ENCODE assay signal across 8 cellular contexts in the genomic region with DNA sequence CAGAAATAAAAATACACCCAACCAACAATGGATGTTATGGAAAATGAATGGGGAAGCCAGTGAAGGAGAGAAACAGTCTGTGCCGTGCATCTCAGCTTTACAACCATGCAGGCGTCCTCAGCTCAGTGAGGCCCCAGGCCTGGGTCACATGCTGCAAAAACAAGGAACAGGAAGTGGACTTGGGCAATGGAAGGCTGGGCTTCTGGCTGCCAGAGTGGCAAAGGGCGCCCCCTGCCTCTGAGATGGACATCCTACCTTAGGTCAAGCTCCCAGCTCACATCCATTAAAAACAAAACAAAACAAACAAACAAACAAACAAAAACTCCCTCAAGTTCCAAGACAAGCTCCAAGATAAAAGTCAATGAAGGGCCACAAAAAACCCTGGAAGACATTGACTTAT. TPM values are rescaled to one million over a fixed set of nuclear protein-coding genes. Genes with fewer than 3 reads are reported as not detected.
DNase-seq lines count a peak whose midpoint lies in the region; ATAC-seq, FAIRE-seq and TF ChIP-seq lines count a peak whose summit lies in the region.

No MANE protein-coding gene starts in this region.

- ATAC-seq in HG02973 (IDR thresholded peaks at IDR 0.05; ENCODE audit: unreplicated experiment) (peak; percentile 53), foreskin keratinocyte (peak; percentile 75)
- ATAC-seq in activated CD4-positive, CD25-positive, alpha-beta regulatory T cell treated with anti-CD3 and anti-CD28 coated beads, Interleukin-2, amount 50 U/mL, for 24 hours: no peak

- H3K9me3 ChIP-seq in small intestine (ENCODE audit: control insufficient read depth, low read depth): no peaks in the 10 kb centered on the region
- H3K9me3 ChIP-seq in vagina: no peaks in the 10 kb centered on the region

- H3K27ac ChIP-seq in foreskin keratinocyte: no peak overlapping the region
- H3K27ac ChIP-seq in small intestine (ENCODE audit: low read depth in 1 of 2, low read length in 1 of 2): no peak overlapping the region
- H3K27ac ChIP-seq in vagina: no peak overlapping the region

- DNase-seq in NCI-H748 (lab: John Stamatoyannopoulos, UW; ENCODE audit: unreplicated experiment): peak; percentile 36
- no peak for DNase-seq in NCI-H748 treated with DMSO at 0.1 percent for 48 hours (lab: John Stamatoyannopoulos, UW)
- peak; percentile 68 for DNase-seq in SKM-1 treated with dmso at 0.1 percent for 144 hours (lab: John Stamatoyannopoulos, UW; ENCODE audit: unreplicated experiment)
- DNase-seq in foreskin keratinocyte: peak in 1 of 2 donors; percentile 11
- DNase-seq in small intestine: peak; percentile 35
- DNase-seq in vagina (ENCODE audit: extremely low spot score in 2 of 2): no peak

- H3K27me3 ChIP-seq in foreskin keratinocyte (no peaks in the 10 kb centered on the region), small intestine (ENCODE audit: control insufficient read depth in 2 of 2, insufficient read depth in 2 of 2, low read length in 2 of 2) (no peaks in the 10 kb centered on the region), vagina (no peaks in the 10 kb centered on the region)

- H3K4me3 ChIP-seq in small intestine (ENCODE audit: low read depth in 1 of 2, low read length in 2 of 2): no peak overlapping the region
- H3K4me3 ChIP-seq in vagina: no peak overlapping the region

- H3K36me3 ChIP-seq in small intestine (ENCODE audit: control insufficient read depth in 2 of 2, insufficient read depth in 2 of 2, low read length in 2 of 2): peaks cover 2 to 11% of the 10 kb centered on the region in 2 donors
- H3K36me3 ChIP-seq in vagina: peaks cover 0 to 37% of the 10 kb centered on the region in 2 donors

- no peaks in the 10 kb centered on the region for H3K4me1 ChIP-seq in foreskin keratinocyte
- H3K4me1 ChIP-seq in small intestine (ENCODE audit: control insufficient read depth in 2 of 2, insufficient read depth in 1 of 2, low read depth in 1 of 2, low read length in 1 of 2): no peaks in the 10 kb centered on the region
- H3K4me1 ChIP-seq in vagina: no peaks in the 10 kb centered on the region

- WGBS in small intestine, 3 donors: 85 to 98% (median 95%) methylated on average over 3 of the region's 3 CpGs

- FAIRE-seq in small intestine (lab: Jason Lieb, UNC): no peak

- TF ChIP-seq CTCF in foreskin keratinocyte (conservative IDR thresholded peaks at IDR 0.05) (peak; percentile 76), vagina (IDR thresholded peaks at IDR 0.05) (peak in 1 of 3 experiments; percentile 14)

- TF ChIP-seq POLR2A in vagina (IDR thresholded peaks at IDR 0.05): no peak

- intact Hi-C loops in vagina (cut with DNase I): no loop called here

RNA-seq across cellular contexts. Expression of gene AFAP1L2, which starts 54.7 kb away (rescaled TPM):
- total RNA-seq in foreskin keratinocyte (53.8 and 58.4 TPM in 2 replicates), vagina (29.5 TPM)
- polyA plus RNA-seq in foreskin keratinocyte (24.2 and 24.6 TPM in 2 replicates), small intestine (1 to 10 TPM; 1.1 to 7.7 (median 2.4) TPM)

Comparison
In these comparisons a context has a peak if more than half of its experiments do, and no peak if none do; other contexts are left out.
1. DNase-seq: peak in NCI-H748 (single experiment), SKM-1 treated with dmso at 0.1 percent for 144 hours (single experiment) and small intestine (single experiment); none in NCI-H748 treated with DMSO at 0.1 percent for 48 hours (single experiment) and vagina (0 of 2).
2. ATAC-seq: peak in HG02973 (single experiment) and foreskin keratinocyte (single experiment); none in activated CD4-positive, CD25-positive, alpha-beta regulatory T cell treated with anti-CD3 and anti-CD28 coated beads, Interleukin-2, amount 50 U/mL, for 24 hours (0 of 2).